In the genomic region with DNA sequence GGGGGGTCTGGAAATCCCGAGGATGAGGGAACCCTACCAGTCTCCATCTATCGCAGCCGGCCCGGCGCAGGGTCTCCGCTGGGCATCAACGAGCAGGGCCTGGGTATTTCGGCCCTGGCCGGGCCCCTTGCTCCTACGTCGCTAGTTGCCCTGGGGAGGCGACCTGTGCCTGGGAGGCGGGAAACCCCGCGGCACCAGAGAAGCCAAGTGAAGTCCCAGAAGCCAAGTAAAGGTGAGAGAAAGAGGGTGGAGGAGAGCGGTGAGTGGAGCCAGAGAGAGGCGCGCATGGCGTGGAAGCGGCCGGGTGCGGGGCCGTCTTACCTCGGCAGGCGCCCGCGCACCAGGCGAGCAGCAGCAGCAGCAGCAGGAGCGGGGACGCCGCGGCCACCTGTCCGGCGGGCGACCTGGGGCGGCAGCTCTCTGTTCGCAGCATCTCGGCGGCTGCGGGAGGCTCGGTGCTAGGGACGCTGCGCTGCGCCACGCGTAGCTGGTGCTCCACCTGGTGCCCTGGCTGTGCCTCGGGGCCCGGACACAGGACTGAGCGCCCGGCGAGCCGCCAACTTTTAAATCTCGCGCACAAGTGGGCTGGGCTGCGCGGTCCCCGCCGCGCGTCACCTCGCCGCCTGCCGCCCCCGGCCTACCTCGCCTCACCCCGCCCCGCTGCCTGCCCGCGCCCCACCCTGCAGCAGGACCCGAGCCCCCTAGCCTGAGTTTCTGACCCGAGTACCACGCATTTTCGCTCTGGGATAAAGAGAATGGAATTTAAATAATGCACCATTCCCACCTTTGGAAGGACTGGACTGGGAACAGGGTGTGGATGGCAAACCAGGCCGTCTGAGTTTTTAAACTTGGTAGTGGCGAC, we compare ENCODE assay signal across 8 cellular contexts. TPM values are rescaled to one million over a fixed set of nuclear protein-coding genes. Genes with fewer than 3 reads are reported as not detected.
A peak's percentile ranks its signal among the peaks of the same experiment; 100 is the strongest.
DNase-seq lines count a peak whose midpoint lies in the region; TF ChIP-seq lines count a peak whose summit lies in the region.

A gene with protein sequence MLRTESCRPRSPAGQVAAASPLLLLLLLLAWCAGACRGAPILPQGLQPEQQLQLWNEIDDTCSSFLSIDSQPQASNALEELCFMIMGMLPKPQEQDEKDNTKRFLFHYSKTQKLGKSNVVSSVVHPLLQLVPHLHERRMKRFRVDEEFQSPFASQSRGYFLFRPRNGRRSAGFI (minus strand): TSS at position 539 of the 862 bp plus-strand sequence. CDS start 106 bp downstream, at position 433.

- peak within 1 kb of the TSS; percentile 87 for H3K4me3 Mint-ChIP-seq in neural crest cell

- peaks cover 37% of the 10 kb centered on the region for H3K27me3 Mint-ChIP-seq in neural crest cell (ENCODE audit: low read depth)

- H3K9me3 ChIP-seq in esophagus squamous epithelium (no peaks in the 10 kb centered on the region), uterus (no peaks in the 10 kb centered on the region)

- peak within 1 kb of the TSS; percentile 31; the same call in 1 of the 2 replicates for H3K4me3 ChIP-seq in GM08714 (ENCODE audit: low read length)
- peak within 1 kb of the TSS; percentile 69 for H3K4me3 ChIP-seq in H7 (ENCODE audit: insufficient read depth, low read depth, low read length)
- H3K4me3 ChIP-seq in esophagus squamous epithelium: peak within 1 kb of the TSS; percentile 53 to 73 (median 59)
- peak within 1 kb of the TSS in 1 of 2 donors; percentile 14 for H3K4me3 ChIP-seq in uterus

- intact Hi-C loops in esophagus squamous epithelium (cut with DNase I): no loop called here
- intact Hi-C loops in uterus (cut with DNase I; ENCODE audit: low total_unique reads): no loop called here

- peak; percentile 77 for DNase-seq in H7
- peak; percentile 17 for DNase-seq in NCI-H1694 (lab: John Stamatoyannopoulos, UW)
- DNase-seq in activated CD4-positive, alpha-beta T cell treated with anti-CD3 and anti-CD28 coated beads, Interleukin-2, amount 50 U/mL, for 48 hours: peak; percentile 40 to 51
- DNase-seq in esophagus squamous epithelium (lab: John Stamatoyannopoulos, UW): no peak
- DNase-seq in neural crest cell (ENCODE audit: low read depth, low spot score): peak; percentile 23
- no peak for DNase-seq in SIG-M5 (lab: John Stamatoyannopoulos, UW)
- DNase-seq in uterus: no peak

- peaks cover 6% of the 10 kb centered on the region for H3K9me3 Mint-ChIP-seq in neural crest cell

- H3K4me1 ChIP-seq in esophagus squamous epithelium (peaks cover 0 to 44% (median 5%) of the 10 kb centered on the region in 3 donors), uterus (peaks cover 0 to 4% of the 10 kb centered on the region in 2 donors)

- peaks cover 45% of the 10 kb centered on the region for H3K4me1 Mint-ChIP-seq in neural crest cell

- H3K27me3 ChIP-seq in H7 (ENCODE audit: control insufficient read depth, insufficient read depth, low read length) (peaks cover 18% of the 10 kb centered on the region), esophagus squamous epithelium (peaks cover 0 to 46% (median 2%) of the 10 kb centered on the region in 4 donors), uterus (no peaks in the 10 kb centered on the region)

- H3K36me3 ChIP-seq in H7 (replicated peaks; ENCODE audit: control insufficient read depth, insufficient read depth, low read length) (no peaks in the 10 kb centered on the region), esophagus squamous epithelium (no peaks in the 10 kb centered on the region), uterus (no peaks in the 10 kb centered on the region)

- peak within 1 kb of the TSS; percentile 32 to 83 (median 74) for H3K27ac ChIP-seq in esophagus squamous epithelium
- H3K27ac ChIP-seq in uterus: no peak within 1 kb of the TSS

- peaks cover 5% of the 10 kb centered on the region for H3K36me3 Mint-ChIP-seq in neural crest cell (ENCODE audit: low read depth)

- TF ChIP-seq CTCF in esophagus squamous epithelium (IDR thresholded peaks at IDR 0.05) (peak in 2 of 6 experiments; percentile 8 to 40), neural crest cell (conservative IDR thresholded peaks at IDR 0.05) (peak; percentile 11), uterus (IDR thresholded peaks at IDR 0.05) (no peak)

- peak within 1 kb of the TSS; percentile 77 for H3K27ac Mint-ChIP-seq in neural crest cell (ENCODE audit: unreplicated experiment)

- WGBS in esophagus squamous epithelium, 2 donors: 0% methylated on average over 1 to 25 of the region's 75 CpGs

- peak in 1 of 4 donors; percentile 34 for TF ChIP-seq POLR2A in esophagus squamous epithelium (IDR thresholded peaks at IDR 0.05)
- no peak for TF ChIP-seq POLR2A in uterus (IDR thresholded peaks at IDR 0.05)

RNA-seq across cellular contexts. Expression of the gene that starts here (rescaled TPM):
- 52.5 and 63.5 TPM in 2 replicates for total RNA-seq in H7 (2014; rRNA removed; shearing (Covaris generic))
- 100 to 1,000 TPM; 110 to 137 (median 116) TPM for total RNA-seq in esophagus squamous epithelium
- 10.3 and 12.8 TPM in 2 replicates for total RNA-seq in neural crest cell
- 1 to 10 TPM in 1 of 4 donors, not detected in 3; 5.8 TPM for total RNA-seq in uterus

Comparison
In these comparisons a context has a peak if more than half of its experiments do, and no peak if none do; other contexts are left out.
1. DNase-seq: peak in H7 (single experiment), NCI-H1694 (single experiment), activated CD4-positive, alpha-beta T cell treated with anti-CD3 and anti-CD28 coated beads, Interleukin-2, amount 50 U/mL, for 48 hours (2 of 2) and neural crest cell (single experiment); none in esophagus squamous epithelium (single experiment), SIG-M5 (single experiment) and uterus (0 of 2).
2. H3K27ac ChIP-seq: peak in esophagus squamous epithelium (4 of 4); none in uterus (0 of 2).